Comparison of ENCODE assay signal across 14 cellular contexts in the genomic region with DNA sequence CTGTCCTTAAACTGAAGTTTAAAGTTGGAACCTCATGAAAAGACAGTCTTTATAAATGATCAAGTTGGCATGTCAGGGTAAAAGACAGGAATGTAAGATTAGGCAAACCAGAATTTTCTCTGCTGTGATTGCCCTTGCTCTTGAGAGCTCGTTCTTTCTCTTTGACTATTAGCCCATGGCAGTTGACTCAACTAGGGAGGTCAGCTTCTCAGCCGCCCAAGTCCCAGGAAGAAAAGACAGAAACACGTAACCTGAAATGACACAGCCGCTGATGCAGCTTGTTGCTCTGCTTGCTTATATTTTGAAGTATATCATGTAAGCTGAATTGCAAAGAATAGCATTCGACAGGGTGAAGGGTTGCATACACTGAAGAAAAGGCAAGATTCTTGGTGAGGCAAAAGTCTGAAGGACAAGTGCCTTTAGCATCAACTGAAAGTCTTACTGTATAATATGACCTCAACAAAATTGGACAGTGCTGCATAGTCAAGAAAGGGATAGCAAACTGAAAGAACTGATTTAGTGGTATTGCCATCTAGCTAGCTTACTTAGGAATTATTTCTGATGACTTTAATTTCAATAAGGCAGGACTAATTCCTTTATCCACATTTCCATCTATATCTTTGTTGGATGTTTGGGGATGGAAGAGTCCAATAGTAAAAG. TPM values are rescaled to one million over a fixed set of nuclear protein-coding genes. Genes with fewer than 3 reads are reported as not detected.
DNase-seq lines count a peak whose midpoint lies in the region; ATAC-seq and TF ChIP-seq lines count a peak whose summit lies in the region.
"Had no signal": no experiment of that assay in that cellular context is flagged by ENCODE, and none has a peak within 500 bp of the region (broad histone marks: within the 10 kb centered on the region; RNA-seq: fewer than 3 reads in every experiment).

No MANE protein-coding gene starts in this region.

- intact Hi-C loops in right cardiac atrium (cut with DNase I), result no loop called here

- H3K4me1 Mint-ChIP-seq in effector memory CD8-positive, alpha-beta T cell (ENCODE audit: low read depth in 2 of 2), result peaks cover 36 to 57% of the 10 kb centered on the region in 2 donors
- no peaks in the 10 kb centered on the region for H3K4me1 Mint-ChIP-seq in type B pancreatic cell (ENCODE audit: unreplicated experiment)

- no peaks in the 10 kb centered on the region for H3K27me3 Mint-ChIP-seq in effector memory CD8-positive, alpha-beta T cell
- H3K27me3 Mint-ChIP-seq in type B pancreatic cell, result no peaks in the 10 kb centered on the region
- H3K27me3 Mint-ChIP-seq: activated naive CD8-positive, alpha-beta T cell treated with anti-CD3 and anti-CD28 coated beads, Interleukin-2, amount 50 U/mL, for 24 hours had no signal

- H3K4me1 ChIP-seq in right cardiac atrium (ENCODE audit: control insufficient read depth, insufficient read depth, low read length), result peaks cover 1% of the 10 kb centered on the region
- H3K4me1 ChIP-seq in right atrium auricular region, result no peaks in the 10 kb centered on the region

- TF ChIP-seq CTCF in type B pancreatic cell (conservative IDR thresholded peaks at IDR 0.05), result no peak
- TF ChIP-seq CTCF in right atrium auricular region (IDR thresholded peaks at IDR 0.05), result no peak

- peak overlapping the region; percentile 53 to 71 for H3K27ac Mint-ChIP-seq in effector memory CD8-positive, alpha-beta T cell
- no peak overlapping the region for H3K27ac Mint-ChIP-seq in type B pancreatic cell
- H3K27ac Mint-ChIP-seq: activated naive CD8-positive, alpha-beta T cell treated with anti-CD3 and anti-CD28 coated beads, Interleukin-2, amount 50 U/mL, for 24 hours had no signal

- H3K9me3 ChIP-seq in right cardiac atrium (ENCODE audit: control insufficient read depth, low read length) (no peaks in the 10 kb centered on the region), right atrium auricular region (peaks cover 0 to 14% of the 10 kb centered on the region in 2 donors)

- H3K9me3 Mint-ChIP-seq in effector memory CD8-positive, alpha-beta T cell, result no peaks in the 10 kb centered on the region
- H3K9me3 Mint-ChIP-seq in type B pancreatic cell, result peaks cover 4% of the 10 kb centered on the region

- H3K27ac ChIP-seq in right cardiac atrium (ENCODE audit: low read length), result no peak overlapping the region
- no peak overlapping the region for H3K27ac ChIP-seq in right atrium auricular region

- H3K27me3 ChIP-seq in right cardiac atrium (ENCODE audit: control insufficient read depth, insufficient read depth) (no peaks in the 10 kb centered on the region), right atrium auricular region (no peaks in the 10 kb centered on the region)

- peak overlapping the region in 1 of 2 donors; percentile 26 for H3K4me3 Mint-ChIP-seq in effector memory CD8-positive, alpha-beta T cell
- H3K4me3 Mint-ChIP-seq in type B pancreatic cell, result no peak overlapping the region
- H3K4me3 Mint-ChIP-seq: activated naive CD8-positive, alpha-beta T cell treated with anti-CD3 and anti-CD28 coated beads, Interleukin-2, amount 50 U/mL, for 24 hours had no signal

- 87% methylated on average over 5 of the region's 5 CpGs for WGBS in right cardiac atrium

- no peaks in the 10 kb centered on the region for H3K36me3 ChIP-seq in right atrium auricular region

- peak; percentile 84 for ATAC-seq in GM18517 (IDR thresholded peaks at IDR 0.05; ENCODE audit: unreplicated experiment)
- peak; percentile 92 for ATAC-seq in GM19463 (IDR thresholded peaks at IDR 0.05; ENCODE audit: unreplicated experiment)
- peak; percentile 83 for ATAC-seq in HG02981 (IDR thresholded peaks at IDR 0.05; ENCODE audit: unreplicated experiment)
- no peak for ATAC-seq in effector memory CD8-positive, alpha-beta T cell (replicated peaks)
- no peak for ATAC-seq in right cardiac atrium
- ATAC-seq: activated naive CD8-positive, alpha-beta T cell treated with anti-CD3 and anti-CD28 coated beads, Interleukin-2, amount 50 U/mL, for 24 hours had no signal

- H3K36me3 Mint-ChIP-seq in effector memory CD8-positive, alpha-beta T cell (ENCODE audit: insufficient read depth), result peaks cover 3% of the 10 kb centered on the region
- no peaks in the 10 kb centered on the region for H3K36me3 Mint-ChIP-seq in type B pancreatic cell

- DNase-seq in effector memory CD8-positive, alpha-beta T cell, result no peak
- DNase-seq in right cardiac atrium, result no peak
- DNase-seq in type B pancreatic cell (ENCODE audit: extremely low spot score, unreplicated experiment), result no peak
- DNase-seq in right atrium auricular region (ENCODE audit: low spot score), result no peak
- no peak for DNase-seq in activated CD4-positive, alpha-beta T cell treated with anti-CD3 and anti-CD28 coated beads for 4 hours
- DNase-seq: activated CD4-positive, alpha-beta T cell treated with anti-CD3 and anti-CD28 coated beads, Interleukin-2, amount 50 U/mL, for 1 hour; activated naive CD8-positive, alpha-beta T cell treated with anti-CD3 and anti-CD28 coated beads, Interleukin-2, amount 50 U/mL, for 24 hours; cortex of kidney; immature natural killer cell; NCI-H2029 treated with DMSO at 0.1 percent for 48 hours had no signal

- H3K4me3 ChIP-seq in right cardiac atrium (ENCODE audit: low read length) (no peak overlapping the region), right atrium auricular region (no peak overlapping the region)

RNA-seq across cellular contexts. Expression of gene ARHGAP15, which starts 54.7 kb away (rescaled TPM):
- 1 to 10 TPM; 4.5 to 8.4 (median 6.3) TPM for total RNA-seq in right cardiac atrium
- polyA plus RNA-seq in right cardiac atrium, result 8.2 TPM
- total RNA-seq in type B pancreatic cell (ENCODE audit: low replicate concordance), result not detected in 2 replicates
- total RNA-seq in right atrium auricular region, result 1 to 10 TPM; 2.6 to 6.9 TPM
- total RNA-seq: pulmonary artery endothelial cell had no signal

Comparison
In these comparisons a context has a peak if more than half of its experiments do, and no peak if none do; other contexts are left out.
1. ATAC-seq: peak in GM18517 (single experiment), GM19463 (single experiment) and HG02981 (single experiment); none in effector memory CD8-positive, alpha-beta T cell (single experiment) and right cardiac atrium (0 of 2).